In genomic region chr10:3951993-3952392, GRCh38 we compare ENCODE assay signal across 26 cellular contexts.
A peak's percentile ranks its signal among the peaks of the same experiment; 100 is the strongest.
DNase-seq lines count a peak whose midpoint lies in the region; ATAC-seq and TF ChIP-seq lines count a peak whose summit lies in the region.
"Had no signal": no experiment of that assay in that cellular context is flagged by ENCODE, and none has a peak within 500 bp of the region (broad histone marks: within the 10 kb centered on the region; RNA-seq: fewer than 3 reads in every experiment).

No MANE protein-coding gene starts in this region.

- no peak overlapping the region for H2AFZ ChIP-seq in neural progenitor cell (replicated peaks)
- H2AFZ ChIP-seq: parathyroid adenoma had no signal

- 1 to 6% methylated on average over 12 of the region's 12 CpGs for WGBS in aorta, 2 donors

- H3K9me3 ChIP-seq in aorta (ENCODE audit: control insufficient read depth, low read length): no peaks in the 10 kb centered on the region
- H3K9me3 ChIP-seq in neural progenitor cell (ENCODE audit: low read depth): no peaks in the 10 kb centered on the region
- H3K9me3 ChIP-seq: BE2C had no signal

- H3K4me3 Mint-ChIP-seq in activated naive CD8-positive, alpha-beta T cell: no peak overlapping the region
- no peak overlapping the region for H3K4me3 Mint-ChIP-seq in activated naive CD8-positive, alpha-beta T cell treated with anti-CD3 and anti-CD28 coated beads for 36 hours
- no peak overlapping the region for H3K4me3 Mint-ChIP-seq in neural progenitor cell
- H3K4me3 Mint-ChIP-seq: activated CD4-positive, alpha-beta memory T cell treated with anti-CD3 and anti-CD28 coated beads for 36 hours; central memory CD8-positive, alpha-beta T cell; IgD-negative memory B cell had no signal

- H4K20me1 ChIP-seq in neural progenitor cell (ENCODE audit: low read depth): no peaks in the 10 kb centered on the region

- H3K4me1 ChIP-seq in aorta (ENCODE audit: control insufficient read depth in 1 of 2, insufficient read depth in 2 of 2, low read length in 2 of 2): no peaks in the 10 kb centered on the region
- peaks cover 21% of the 10 kb centered on the region for H3K4me1 ChIP-seq in neural progenitor cell
- H3K4me1 ChIP-seq: BE2C, parathyroid adenoma had no signal

- peak; percentile 64 for ATAC-seq in aorta (ENCODE audit: low FRiP score)
- ATAC-seq: naive thymus-derived CD8-positive, alpha-beta T cell; PC-3 had no signal

- DNase-seq in activated naive CD8-positive, alpha-beta T cell treated with anti-CD3 and anti-CD28 coated beads for 36 hours: no peak
- no peak for DNase-seq in coronary artery (ENCODE audit: low spot score)
- DNase-seq in medulla oblongata (ENCODE audit: extremely low spot score): peak; percentile 34
- DNase-seq in aorta: peak; percentile 85 to 86
- DNase-seq in neural progenitor cell (ENCODE audit: low spot score): no peak
- DNase-seq in NCI-H146 (lab: John Stamatoyannopoulos, UW): no peak
- DNase-seq in stimulated activated CD4-positive, alpha-beta T cell treated with anti-CD3 and anti-CD28 coated beads, Interleukin-4, amount 100 ng/mL, for 4 hours: no peak
- DNase-seq: activated CD4-positive, alpha-beta memory T cell treated with anti-CD3 and anti-CD28 coated beads for 36 hours; activated gamma-delta T cell; BE2C; DMS53; GDM1; kidney glomerular epithelial cell; mesendoderm; naive thymus-derived CD8-positive, alpha-beta T cell; NCI-H1105 treated with DMSO at 0.1 percent for 48 hours; NCI-H2081 treated with DMSO at 0.1 percent for 48 hours; NCI-H446; NCI-H82; PC-3; SHP77 treated with DMSO at 0.1 percent for 48 hours; stimulated activated CD4-positive, alpha-beta T cell treated with anti-CD3 and anti-CD28 coated beads, Interleukin-15, amount 100 ng/mL, for 24 hours had no signal

- H3K27me3 Mint-ChIP-seq in activated naive CD8-positive, alpha-beta T cell: no peaks in the 10 kb centered on the region
- no peaks in the 10 kb centered on the region for H3K27me3 Mint-ChIP-seq in activated naive CD8-positive, alpha-beta T cell treated with anti-CD3 and anti-CD28 coated beads for 36 hours
- H3K27me3 Mint-ChIP-seq in neural progenitor cell (ENCODE audit: insufficient read depth, low read depth): peaks cover 8% of the 10 kb centered on the region
- H3K27me3 Mint-ChIP-seq: activated CD4-positive, alpha-beta memory T cell treated with anti-CD3 and anti-CD28 coated beads for 36 hours; central memory CD8-positive, alpha-beta T cell; IgD-negative memory B cell had no signal

- H3K4me1 Mint-ChIP-seq in activated naive CD8-positive, alpha-beta T cell (ENCODE audit: low read depth): peaks cover 43% of the 10 kb centered on the region
- H3K4me1 Mint-ChIP-seq in activated naive CD8-positive, alpha-beta T cell treated with anti-CD3 and anti-CD28 coated beads for 36 hours: peaks cover 36% of the 10 kb centered on the region
- peaks cover 46% of the 10 kb centered on the region for H3K4me1 Mint-ChIP-seq in neural progenitor cell

- H3K27ac ChIP-seq in coronary artery (peak overlapping the region; percentile 33 to 37), aorta (ENCODE audit: low read depth in 1 of 2, low read length in 2 of 2) (peak overlapping the region in 1 of 2 donors; percentile 54), neural progenitor cell (no peak overlapping the region)
- H3K27ac ChIP-seq: parathyroid adenoma had no signal

- TF ChIP-seq CTCF in coronary artery (IDR thresholded peaks at IDR 0.05): no peak
- TF ChIP-seq CTCF in neural progenitor cell (IDR thresholded peaks at IDR 0.05): no peak

- intact Hi-C loops in aorta (cut with DNase I): loop anchor here in 1 of 2 donors (10.0 kb wide), 1 partner anchor 83 kb away; no protein-coding TSS in a partner anchor

- H3K79me2 ChIP-seq in neural progenitor cell (ENCODE audit: low read depth): no peaks in the 10 kb centered on the region
- H3K79me2 ChIP-seq: parathyroid adenoma had no signal

- H3K9me3 Mint-ChIP-seq in activated naive CD8-positive, alpha-beta T cell (ENCODE audit: low read depth): no peaks in the 10 kb centered on the region
- no peaks in the 10 kb centered on the region for H3K9me3 Mint-ChIP-seq in activated naive CD8-positive, alpha-beta T cell treated with anti-CD3 and anti-CD28 coated beads for 36 hours
- peaks cover 3% of the 10 kb centered on the region for H3K9me3 Mint-ChIP-seq in neural progenitor cell
- H3K9me3 Mint-ChIP-seq: activated CD4-positive, alpha-beta memory T cell treated with anti-CD3 and anti-CD28 coated beads for 36 hours; central memory CD8-positive, alpha-beta T cell had no signal

- H3K4me3 ChIP-seq in coronary artery (no peak overlapping the region), aorta (ENCODE audit: low read length in 2 of 2) (no peak overlapping the region), neural progenitor cell (no peak overlapping the region)

- H3K27ac Mint-ChIP-seq in activated naive CD8-positive, alpha-beta T cell: peak overlapping the region; percentile 6
- H3K27ac Mint-ChIP-seq in activated naive CD8-positive, alpha-beta T cell treated with anti-CD3 and anti-CD28 coated beads for 36 hours: no peak overlapping the region
- H3K27ac Mint-ChIP-seq in neural progenitor cell: no peak overlapping the region
- H3K27ac Mint-ChIP-seq: activated CD4-positive, alpha-beta memory T cell treated with anti-CD3 and anti-CD28 coated beads for 36 hours; IgD-negative memory B cell had no signal

- H3F3A ChIP-seq in neural progenitor cell (ENCODE audit: low read depth): peaks cover 20% of the 10 kb centered on the region

- no peak overlapping the region for H3K4me2 ChIP-seq in neural progenitor cell

- no peaks in the 10 kb centered on the region for H3K27me3 ChIP-seq in aorta (ENCODE audit: control insufficient read depth in 1 of 2, insufficient read depth in 2 of 2, low read length in 1 of 2)
- H3K27me3 ChIP-seq in neural progenitor cell: no peaks in the 10 kb centered on the region
- H3K27me3 ChIP-seq: BE2C had no signal

- H3K36me3 ChIP-seq in aorta (ENCODE audit: control insufficient read depth in 1 of 2, insufficient read depth in 2 of 2, low read length in 1 of 2) (no peaks in the 10 kb centered on the region), neural progenitor cell (no peaks in the 10 kb centered on the region)
- H3K36me3 ChIP-seq: BE2C had no signal

- no peak overlapping the region for H3K9ac ChIP-seq in neural progenitor cell
- H3K9ac ChIP-seq: parathyroid adenoma had no signal

- no peaks in the 10 kb centered on the region for H3K36me3 Mint-ChIP-seq in activated naive CD8-positive, alpha-beta T cell
- no peaks in the 10 kb centered on the region for H3K36me3 Mint-ChIP-seq in activated naive CD8-positive, alpha-beta T cell treated with anti-CD3 and anti-CD28 coated beads for 36 hours
- no peaks in the 10 kb centered on the region for H3K36me3 Mint-ChIP-seq in neural progenitor cell
- H3K36me3 Mint-ChIP-seq: IgD-negative memory B cell; naive thymus-derived CD8-positive, alpha-beta T cell had no signal

Comparison
In these comparisons a context has a peak if more than half of its experiments do, and no peak if none do; other contexts are left out.
1. DNase-seq: peak in medulla oblongata (single experiment) and aorta (2 of 2); none in activated naive CD8-positive, alpha-beta T cell treated with anti-CD3 and anti-CD28 coated beads for 36 hours (single experiment), coronary artery (single experiment), neural progenitor cell (single experiment), NCI-H146 (single experiment) and stimulated activated CD4-positive, alpha-beta T cell treated with anti-CD3 and anti-CD28 coated beads, Interleukin-4, amount 100 ng/mL, for 4 hours (0 of 2).